12 cellular contexts compared by ENCODE assay signal in the genomic region with DNA sequence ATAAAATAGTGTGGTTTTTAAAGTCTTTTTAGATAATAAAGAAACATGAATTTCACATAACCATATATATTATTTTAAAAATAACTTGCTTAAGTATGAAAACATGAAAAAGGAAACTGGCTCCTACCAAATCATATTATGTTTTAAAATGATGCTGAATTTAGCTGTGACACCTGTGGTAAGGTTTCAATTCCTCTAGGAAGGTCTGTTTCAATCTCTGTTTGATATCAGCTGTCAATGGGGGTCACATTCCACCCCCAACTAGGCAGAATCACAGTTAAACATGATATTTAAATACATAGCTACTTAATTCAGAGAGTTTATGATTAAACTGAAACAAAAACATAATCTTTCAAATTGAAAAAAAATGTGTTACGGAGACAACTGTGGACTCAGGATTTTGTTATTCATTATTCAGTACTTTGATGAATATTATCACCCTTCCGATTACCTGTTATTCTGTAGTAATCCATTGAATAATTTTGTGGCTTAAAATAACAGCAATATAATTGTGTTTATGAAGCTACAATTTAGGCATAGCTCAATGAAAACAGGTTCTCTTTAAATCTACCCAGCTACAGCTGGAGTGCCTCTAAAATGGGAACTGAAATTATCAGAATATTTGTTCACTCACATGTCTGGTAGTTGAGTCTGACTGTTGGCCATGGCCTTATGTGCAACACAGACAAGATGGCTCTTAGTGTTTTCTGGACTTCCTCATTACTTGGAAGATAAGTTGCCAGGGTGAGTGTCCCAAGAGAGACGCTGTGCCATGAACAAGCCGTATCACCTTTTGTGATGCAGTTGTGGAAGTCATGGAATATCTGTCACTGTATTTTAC.
DNase-seq lines count a peak whose midpoint lies in the region; ATAC-seq and TF ChIP-seq lines count a peak whose summit lies in the region.
"Had no signal": no experiment of that assay in that cellular context is flagged by ENCODE, and none has a peak within 500 bp of the region (broad histone marks: within the 10 kb centered on the region; RNA-seq: fewer than 3 reads in every experiment).

No MANE protein-coding gene starts in this region.

- intact Hi-C loops in spleen (cut with DNase I; ENCODE audit: low total_unique reads), result no loop called here

- 70 to 85% (median 79%) methylated on average over 4 of the region's 4 CpGs for WGBS in spleen, 5 donors

- no peaks in the 10 kb centered on the region for H3K9me3 ChIP-seq in spleen
- H3K9me3 ChIP-seq: right lobe of liver, SJSA1 had no signal

- H3K4me1 ChIP-seq in spleen, result peaks cover 0 to 3% (median 0%) of the 10 kb centered on the region in 6 donors
- H3K4me1 ChIP-seq: right lobe of liver, SJSA1 had no signal

- TF ChIP-seq POLR2A in spleen (IDR thresholded peaks at IDR 0.05), result no peak

- H3K27me3 ChIP-seq in spleen (replicated peaks in 1 of 7), result no peaks in the 10 kb centered on the region
- H3K27me3 ChIP-seq: right lobe of liver, SJSA1 had no signal

- ATAC-seq in GM19043 (IDR thresholded peaks at IDR 0.05; ENCODE audit: low read depth, unreplicated experiment) (peak; percentile 90), HG02588 (IDR thresholded peaks at IDR 0.05; ENCODE audit: unreplicated experiment) (peak; percentile 98), HG03439 (IDR thresholded peaks at IDR 0.05; ENCODE audit: unreplicated experiment) (peak; percentile 84)
- ATAC-seq: right lobe of liver had no signal

- no peak for TF ChIP-seq CTCF in spleen (IDR thresholded peaks at IDR 0.05 in 8 of 11, conservative IDR thresholded peaks at IDR 0.05 in 3 of 11)

- H3K36me3 ChIP-seq in spleen, result no peaks in the 10 kb centered on the region
- H3K36me3 ChIP-seq: right lobe of liver, SJSA1 had no signal

- H3K27ac ChIP-seq in spleen, result peak overlapping the region in 6 of 8 donors; percentile 3 to 75 (median 53)
- H3K27ac ChIP-seq: HL-60, right lobe of liver, SJSA1 had no signal

- DNase-seq in spleen (no peak), 8988T (no peak)
- DNase-seq in stimulated activated CD4-positive, alpha-beta T cell treated with anti-CD3 and anti-CD28 coated beads, Interleukin-1b, Interleukin-23, amount 100 ng/mL, for 48 hours, result no peak
- DNase-seq in stimulated activated CD4-positive, alpha-beta T cell treated with anti-CD3 and anti-CD28 coated beads, Interleukin-4, amount 100 ng/mL, for 4 hours, result no peak
- DNase-seq: DND-41, NCI-H187, right lobe of liver had no signal

- H3K4me3 ChIP-seq in spleen, result peak overlapping the region in 1 of 8 donors; percentile 21
- H3K4me3 ChIP-seq: right lobe of liver, SJSA1 had no signal
